1 cellular context compared by ENCODE assay signal in the genomic region with DNA sequence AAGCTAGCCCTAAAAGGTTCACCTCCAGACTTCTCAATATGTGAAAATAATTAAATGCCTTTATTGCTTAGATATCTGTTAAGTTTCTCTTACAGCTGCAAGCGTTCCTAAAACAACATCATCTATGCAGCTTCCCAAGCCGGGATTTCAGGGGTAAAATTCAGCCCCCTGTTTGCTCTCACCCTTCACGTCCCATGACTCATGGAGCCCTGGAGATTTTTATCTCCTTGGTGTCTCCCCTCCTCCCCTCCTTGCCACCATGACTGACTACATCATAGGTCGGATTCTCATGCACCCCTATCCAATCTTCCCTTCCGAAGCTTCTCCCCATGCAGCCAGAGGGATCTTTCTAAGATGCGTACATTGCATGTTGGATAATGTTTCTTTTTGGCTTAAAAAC.
TF ChIP-seq lines count a peak whose summit lies in the region.

No MANE protein-coding gene starts in this region.

TF ChIP-seq in SK-N-SH, 30 proteins besides CTCF, POLR2A, EP300 and RAD21 (continued from another document):
- TF ChIP-seq FOSL2 (IDR thresholded peaks at IDR 0.05; ENCODE audit: borderline replicate concordance, low read depth) (peak; percentile 28; the same call in 1 of the 2 replicates), SMC3 (IDR thresholded peaks at IDR 0.05; ENCODE audit: low read depth, low read length) (no peak), CHD2 (IDR thresholded peaks at IDR 0.05; ENCODE audit: low read length, partially characterized antibody) (no peak), NFIC (IDR thresholded peaks at IDR 0.05; ENCODE audit: borderline replicate concordance) (no peak), FOXM1 (IDR thresholded peaks at IDR 0.05; ENCODE audit: low read depth) (no peak), TCF12 (IDR thresholded peaks at IDR 0.05) (peak; percentile 32)
